ENCODE assay signal across 24 cellular contexts in genomic region chr16:26550111-26550610, GRCh38.
"Had no signal": no experiment of that assay in that cellular context is flagged by ENCODE, and none has a peak within 500 bp of the region (broad histone marks: within the 10 kb centered on the region; RNA-seq: fewer than 3 reads in every experiment).

No MANE protein-coding gene starts in this region.

- H3K4me2 ChIP-seq: SK-N-SH had no signal

- ATAC-seq: activated CD4-positive, CD25-positive, alpha-beta regulatory T cell treated with anti-CD3 and anti-CD28 coated beads, Interleukin-2, amount 50 U/mL, for 24 hours; activated CD8-positive, alpha-beta T cell treated with anti-CD3 and anti-CD28 coated beads for 36 hours; activated T-cell treated with anti-CD3 and anti-CD28 coated beads, Interleukin-2, amount 50 U/mL, for 72 hours; Panc1; Right ventricle myocardium inferior had no signal

- H3K27me3 ChIP-seq: adrenal gland had no signal

- H3K9me3 ChIP-seq: adrenal gland, breast epithelium, SK-N-SH had no signal

- H3K36me3 ChIP-seq: adrenal gland, breast epithelium, WERI-Rb-1 had no signal

- H3K9me3 Mint-ChIP-seq: activated CD8-positive, alpha-beta T cell treated with anti-CD3 and anti-CD28 coated beads for 36 hours had no signal

- H3K4me1 ChIP-seq: adrenal gland, breast epithelium had no signal

- H3K27ac ChIP-seq: adrenal gland, breast epithelium, WERI-Rb-1 had no signal

- H3K9ac ChIP-seq: SK-N-SH had no signal

- H3K4me1 Mint-ChIP-seq: activated naive CD8-positive, alpha-beta T cell treated with anti-CD3 and anti-CD28 coated beads, Interleukin-2, amount 10 ng/mL, durations not matched to agents 7 days and 5 days had no signal

- H3K27ac Mint-ChIP-seq: activated CD8-positive, alpha-beta T cell treated with anti-CD3 and anti-CD28 coated beads for 36 hours; activated naive CD8-positive, alpha-beta T cell treated with anti-CD3 and anti-CD28 coated beads, Interleukin-2, amount 10 ng/mL, durations not matched to agents 7 days and 5 days; activated T-cell treated with anti-CD3 and anti-CD28 coated beads, Interleukin-2, amount 50 U/mL, for 72 hours had no signal

- H3K4me3 Mint-ChIP-seq: activated CD8-positive, alpha-beta T cell treated with anti-CD3 and anti-CD28 coated beads for 36 hours; activated naive CD8-positive, alpha-beta T cell treated with anti-CD3 and anti-CD28 coated beads, Interleukin-2, amount 10 ng/mL, durations not matched to agents 7 days and 5 days; activated T-cell treated with anti-CD3 and anti-CD28 coated beads, Interleukin-2, amount 50 U/mL, for 72 hours had no signal

- H3K36me3 Mint-ChIP-seq: activated naive CD8-positive, alpha-beta T cell treated with anti-CD3 and anti-CD28 coated beads, Interleukin-2, amount 10 ng/mL, durations not matched to agents 7 days and 5 days had no signal

- H3K4me3 ChIP-seq: adrenal gland, breast epithelium had no signal

- H3K9me2 ChIP-seq: SK-N-SH had no signal

- DNase-seq: activated CD4-positive, alpha-beta T cell treated with anti-CD3 and anti-CD28 coated beads for 4 hours; activated CD8-positive, alpha-beta memory T cell treated with anti-CD3 and anti-CD28 coated beads, Interleukin-2, amount 50 U/mL, for 4 hours; activated CD8-positive, alpha-beta T cell treated with anti-CD3 and anti-CD28 coated beads for 36 hours; activated naive CD4-positive, alpha-beta T cell treated with anti-CD3 and anti-CD28 coated beads, Interleukin-2, amount 50 U/mL, for 16 hours; activated naive CD8-positive, alpha-beta T cell treated with anti-CD3 and anti-CD28 coated beads, Interleukin-2, amount 10 ng/mL, durations not matched to agents 7 days and 5 days; activated T-cell treated with anti-CD3 and anti-CD28 coated beads, Interleukin-2, amount 50 U/mL, for 72 hours; adrenal gland; anterior cingulate cortex; Karpas-422; NCI-H1417; NCI-H2029; NCI-H2107; NCI-H2171 treated with DMSO at 0.1 percent for 48 hours; NCI-H226; NCI-H526; OCI-M1; RPMI8226; SK-N-SH; T-helper 1 cell; WERI-Rb-1 had no signal
